1 cellular context compared by ENCODE assay signal in the genomic region with DNA sequence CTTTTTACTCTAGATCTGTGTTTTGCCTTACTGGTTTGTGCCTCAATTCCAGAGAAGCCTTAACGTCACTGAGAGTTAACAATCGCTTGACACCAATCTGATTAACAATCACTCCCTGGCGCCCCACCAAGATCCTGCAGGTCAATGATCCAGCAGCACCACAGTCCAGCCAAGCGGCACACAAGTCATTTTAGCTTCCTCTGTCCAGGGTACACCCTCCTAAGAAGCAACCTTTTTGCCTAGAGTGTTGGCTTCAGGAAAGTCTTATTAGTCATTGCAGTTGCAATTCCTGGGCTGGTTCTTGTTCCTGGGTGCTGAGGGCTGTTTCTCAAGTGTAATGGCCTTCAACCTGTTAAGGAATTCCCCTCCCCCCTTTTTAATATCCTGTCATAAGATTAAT.
TF ChIP-seq lines count a peak whose summit lies in the region.

No MANE protein-coding gene starts in this region.

TF ChIP-seq in H1, 55 proteins besides CTCF, POLR2A, EP300 and RAD21:
- TF ChIP-seq SIRT6 (IDR thresholded peaks at IDR 0.05; ENCODE audit: low read length) (no peak), CREB1 (IDR thresholded peaks at IDR 0.05) (no peak), KDM1A (IDR thresholded peaks at IDR 0.05; ENCODE audit: borderline replicate concordance, low read length) (no peak), CEBPB (IDR thresholded peaks at IDR 0.05; ENCODE audit: low read depth, low read length) (no peak), CBX8 (IDR thresholded peaks at IDR 0.05; ENCODE audit: borderline replicate concordance, low read depth, low read length) (no peak), KDM5A (IDR thresholded peaks at IDR 0.05; ENCODE audit: low read length) (no peak), JUN (IDR thresholded peaks at IDR 0.05; ENCODE audit: low read depth, low read length) (no peak), RNF2 (IDR thresholded peaks at IDR 0.05; ENCODE audit: borderline replicate concordance, low read depth, low read length, missing control alignments, poor library complexity, severe bottlenecking) (no peak)
- TF ChIP-seq, protein P1, sequence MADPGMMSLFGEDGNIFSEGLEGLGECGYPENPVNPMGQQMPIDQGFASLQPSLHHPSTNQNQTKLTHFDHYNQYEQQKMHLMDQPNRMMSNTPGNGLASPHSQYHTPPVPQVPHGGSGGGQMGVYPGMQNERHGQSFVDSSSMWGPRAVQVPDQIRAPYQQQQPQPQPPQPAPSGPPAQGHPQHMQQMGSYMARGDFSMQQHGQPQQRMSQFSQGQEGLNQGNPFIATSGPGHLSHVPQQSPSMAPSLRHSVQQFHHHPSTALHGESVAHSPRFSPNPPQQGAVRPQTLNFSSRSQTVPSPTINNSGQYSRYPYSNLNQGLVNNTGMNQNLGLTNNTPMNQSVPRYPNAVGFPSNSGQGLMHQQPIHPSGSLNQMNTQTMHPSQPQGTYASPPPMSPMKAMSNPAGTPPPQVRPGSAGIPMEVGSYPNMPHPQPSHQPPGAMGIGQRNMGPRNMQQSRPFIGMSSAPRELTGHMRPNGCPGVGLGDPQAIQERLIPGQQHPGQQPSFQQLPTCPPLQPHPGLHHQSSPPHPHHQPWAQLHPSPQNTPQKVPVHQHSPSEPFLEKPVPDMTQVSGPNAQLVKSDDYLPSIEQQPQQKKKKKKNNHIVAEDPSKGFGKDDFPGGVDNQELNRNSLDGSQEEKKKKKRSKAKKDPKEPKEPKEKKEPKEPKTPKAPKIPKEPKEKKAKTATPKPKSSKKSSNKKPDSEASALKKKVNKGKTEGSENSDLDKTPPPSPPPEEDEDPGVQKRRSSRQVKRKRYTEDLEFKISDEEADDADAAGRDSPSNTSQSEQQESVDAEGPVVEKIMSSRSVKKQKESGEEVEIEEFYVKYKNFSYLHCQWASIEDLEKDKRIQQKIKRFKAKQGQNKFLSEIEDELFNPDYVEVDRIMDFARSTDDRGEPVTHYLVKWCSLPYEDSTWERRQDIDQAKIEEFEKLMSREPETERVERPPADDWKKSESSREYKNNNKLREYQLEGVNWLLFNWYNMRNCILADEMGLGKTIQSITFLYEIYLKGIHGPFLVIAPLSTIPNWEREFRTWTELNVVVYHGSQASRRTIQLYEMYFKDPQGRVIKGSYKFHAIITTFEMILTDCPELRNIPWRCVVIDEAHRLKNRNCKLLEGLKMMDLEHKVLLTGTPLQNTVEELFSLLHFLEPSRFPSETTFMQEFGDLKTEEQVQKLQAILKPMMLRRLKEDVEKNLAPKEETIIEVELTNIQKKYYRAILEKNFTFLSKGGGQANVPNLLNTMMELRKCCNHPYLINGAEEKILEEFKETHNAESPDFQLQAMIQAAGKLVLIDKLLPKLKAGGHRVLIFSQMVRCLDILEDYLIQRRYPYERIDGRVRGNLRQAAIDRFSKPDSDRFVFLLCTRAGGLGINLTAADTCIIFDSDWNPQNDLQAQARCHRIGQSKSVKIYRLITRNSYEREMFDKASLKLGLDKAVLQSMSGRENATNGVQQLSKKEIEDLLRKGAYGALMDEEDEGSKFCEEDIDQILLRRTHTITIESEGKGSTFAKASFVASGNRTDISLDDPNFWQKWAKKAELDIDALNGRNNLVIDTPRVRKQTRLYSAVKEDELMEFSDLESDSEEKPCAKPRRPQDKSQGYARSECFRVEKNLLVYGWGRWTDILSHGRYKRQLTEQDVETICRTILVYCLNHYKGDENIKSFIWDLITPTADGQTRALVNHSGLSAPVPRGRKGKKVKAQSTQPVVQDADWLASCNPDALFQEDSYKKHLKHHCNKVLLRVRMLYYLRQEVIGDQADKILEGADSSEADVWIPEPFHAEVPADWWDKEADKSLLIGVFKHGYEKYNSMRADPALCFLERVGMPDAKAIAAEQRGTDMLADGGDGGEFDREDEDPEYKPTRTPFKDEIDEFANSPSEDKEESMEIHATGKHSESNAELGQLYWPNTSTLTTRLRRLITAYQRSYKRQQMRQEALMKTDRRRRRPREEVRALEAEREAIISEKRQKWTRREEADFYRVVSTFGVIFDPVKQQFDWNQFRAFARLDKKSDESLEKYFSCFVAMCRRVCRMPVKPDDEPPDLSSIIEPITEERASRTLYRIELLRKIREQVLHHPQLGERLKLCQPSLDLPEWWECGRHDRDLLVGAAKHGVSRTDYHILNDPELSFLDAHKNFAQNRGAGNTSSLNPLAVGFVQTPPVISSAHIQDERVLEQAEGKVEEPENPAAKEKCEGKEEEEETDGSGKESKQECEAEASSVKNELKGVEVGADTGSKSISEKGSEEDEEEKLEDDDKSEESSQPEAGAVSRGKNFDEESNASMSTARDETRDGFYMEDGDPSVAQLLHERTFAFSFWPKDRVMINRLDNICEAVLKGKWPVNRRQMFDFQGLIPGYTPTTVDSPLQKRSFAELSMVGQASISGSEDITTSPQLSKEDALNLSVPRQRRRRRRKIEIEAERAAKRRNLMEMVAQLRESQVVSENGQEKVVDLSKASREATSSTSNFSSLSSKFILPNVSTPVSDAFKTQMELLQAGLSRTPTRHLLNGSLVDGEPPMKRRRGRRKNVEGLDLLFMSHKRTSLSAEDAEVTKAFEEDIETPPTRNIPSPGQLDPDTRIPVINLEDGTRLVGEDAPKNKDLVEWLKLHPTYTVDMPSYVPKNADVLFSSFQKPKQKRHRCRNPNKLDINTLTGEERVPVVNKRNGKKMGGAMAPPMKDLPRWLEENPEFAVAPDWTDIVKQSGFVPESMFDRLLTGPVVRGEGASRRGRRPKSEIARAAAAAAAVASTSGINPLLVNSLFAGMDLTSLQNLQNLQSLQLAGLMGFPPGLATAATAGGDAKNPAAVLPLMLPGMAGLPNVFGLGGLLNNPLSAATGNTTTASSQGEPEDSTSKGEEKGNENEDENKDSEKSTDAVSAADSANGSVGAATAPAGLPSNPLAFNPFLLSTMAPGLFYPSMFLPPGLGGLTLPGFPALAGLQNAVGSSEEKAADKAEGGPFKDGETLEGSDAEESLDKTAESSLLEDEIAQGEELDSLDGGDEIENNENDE (IDR thresholded peaks at IDR 0.05; ENCODE audit: insufficient replicate concordance, low read length): no peak
TF ChIP-seq in H1: peak in this region for 0.
